13 cellular contexts compared by ENCODE assay signal in the genomic region with DNA sequence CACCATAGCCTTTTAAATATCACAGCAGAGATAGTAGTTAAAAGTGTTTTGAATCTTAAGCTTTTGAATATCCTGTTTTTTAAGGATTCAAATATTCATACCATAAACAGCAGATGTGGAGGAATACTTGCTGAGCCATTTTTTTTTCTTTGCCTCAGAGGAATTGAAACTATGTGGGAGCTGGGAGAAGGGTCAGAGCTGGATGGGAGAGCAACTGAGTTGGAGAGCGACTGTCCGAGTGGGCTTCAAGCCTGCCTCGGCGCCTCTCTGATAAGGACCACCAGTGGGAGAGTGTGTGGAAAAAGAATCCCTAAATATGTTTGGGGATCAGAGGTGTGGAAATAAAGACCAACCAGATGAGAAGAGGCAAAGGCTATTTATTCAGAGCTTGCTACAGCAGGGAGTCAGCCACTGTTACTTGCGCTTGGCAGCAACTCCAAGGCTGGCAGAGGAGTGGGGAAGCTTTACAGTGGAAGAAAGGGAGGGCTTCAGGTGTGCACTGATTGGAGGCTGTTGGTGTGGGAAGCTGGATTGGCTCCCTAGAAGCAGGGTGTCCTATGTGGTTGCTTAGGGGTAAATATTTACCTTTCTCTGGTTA. TPM values are rescaled to one million over a fixed set of nuclear protein-coding genes. Genes with fewer than 3 reads are reported as not detected.
DNase-seq lines count a peak whose midpoint lies in the region; ATAC-seq and TF ChIP-seq lines count a peak whose summit lies in the region.
"Had no signal": no experiment of that assay in that cellular context is flagged by ENCODE, and none has a peak within 500 bp of the region (broad histone marks: within the 10 kb centered on the region; RNA-seq: fewer than 3 reads in every experiment).

No MANE protein-coding gene starts in this region.

- peaks cover 9% of the 10 kb centered on the region for H3K27me3 Mint-ChIP-seq in activated CD8-positive, alpha-beta T cell treated with anti-CD3 and anti-CD28 coated beads, Interleukin-2, amount 10 ng/mL, durations not matched to agents 7 days and 5 days (ENCODE audit: low read depth)
- H3K27me3 Mint-ChIP-seq in activated CD8-positive, alpha-beta T cell treated with anti-CD3 and anti-CD28 coated beads for 36 hours, result peaks cover 3% of the 10 kb centered on the region
- peaks cover 0 to 9% (median 3%) of the 10 kb centered on the region in 5 donors for H3K27me3 Mint-ChIP-seq in naive thymus-derived CD8-positive, alpha-beta T cell

- CTCF ChIA-PET in activated CD8-positive, alpha-beta T cell treated with anti-CD3 and anti-CD28 coated beads, Interleukin-2, amount 10 ng/mL, durations not matched to agents 7 days and 5 days (lab: Charles Lee), result interaction anchor here (0.7 kb wide), 1 partner anchor 1115 kb away, joined by 3 read pairs; no protein-coding TSS in a partner anchor
- CTCF ChIA-PET in activated CD8-positive, alpha-beta T cell treated with anti-CD3 and anti-CD28 coated beads for 36 hours (lab: Charles Lee), result no interaction called here

- H3K4me2 ChIP-seq in fibroblast of lung (ENCODE audit: extremely low read depth, insufficient read depth, low read length), result no peak overlapping the region
- H3K4me2 ChIP-seq: KMS-11 had no signal

- H3K4me1 Mint-ChIP-seq in activated CD8-positive, alpha-beta T cell treated with anti-CD3 and anti-CD28 coated beads, Interleukin-2, amount 10 ng/mL, durations not matched to agents 7 days and 5 days (ENCODE audit: low read depth), result no peaks in the 10 kb centered on the region
- no peaks in the 10 kb centered on the region for H3K4me1 Mint-ChIP-seq in activated CD8-positive, alpha-beta T cell treated with anti-CD3 and anti-CD28 coated beads for 36 hours (ENCODE audit: low read depth)
- no peaks in the 10 kb centered on the region for H3K4me1 Mint-ChIP-seq in naive thymus-derived CD8-positive, alpha-beta T cell
- H3K4me1 Mint-ChIP-seq: activated naive CD8-positive, alpha-beta T cell treated with anti-CD3 and anti-CD28 coated beads, Interleukin-2, amount 50 U/mL, for 24 hours had no signal

- peak; percentile 10 for DNase-seq in activated CD8-positive, alpha-beta T cell treated with anti-CD3 and anti-CD28 coated beads, Interleukin-2, amount 10 ng/mL, durations not matched to agents 7 days and 5 days
- DNase-seq in activated CD8-positive, alpha-beta T cell treated with anti-CD3 and anti-CD28 coated beads for 36 hours, result no peak
- DNase-seq in NCI-H748 treated with DMSO at 0.1 percent for 48 hours (lab: John Stamatoyannopoulos, UW) (peak; percentile 41), fibroblast of lung (ENCODE audit: low read depth in 2 of 2) (peak; percentile 12 to 25), globus pallidus (ENCODE audit: low spot score) (no peak)
- no peak for DNase-seq in naive thymus-derived CD8-positive, alpha-beta T cell
- DNase-seq: activated naive CD8-positive, alpha-beta T cell treated with anti-CD3 and anti-CD28 coated beads, Interleukin-2, amount 50 U/mL, for 24 hours; hippocampal formation had no signal

- ATAC-seq in activated CD8-positive, alpha-beta T cell treated with anti-CD3 and anti-CD28 coated beads, Interleukin-2, amount 10 ng/mL, durations not matched to agents 7 days and 5 days, result no peak
- ATAC-seq in activated CD8-positive, alpha-beta T cell treated with anti-CD3 and anti-CD28 coated beads for 36 hours, result no peak
- no peak for ATAC-seq in HG03097 (IDR thresholded peaks at IDR 0.05; ENCODE audit: low FRiP score, unreplicated experiment)
- no peak for ATAC-seq in naive thymus-derived CD8-positive, alpha-beta T cell
- ATAC-seq: activated CD4-positive, CD25-positive, alpha-beta regulatory T cell treated with anti-CD3 and anti-CD28 coated beads, Interleukin-2, amount 50 U/mL, for 24 hours; activated naive CD8-positive, alpha-beta T cell treated with anti-CD3 and anti-CD28 coated beads, Interleukin-2, amount 50 U/mL, for 24 hours; Panc1 had no signal

- no peaks in the 10 kb centered on the region for H3K27me3 ChIP-seq in fibroblast of lung (ENCODE audit: control insufficient read depth, insufficient read depth, low read length)
- no peaks in the 10 kb centered on the region for H3K27me3 ChIP-seq in subcutaneous abdominal adipose tissue (ENCODE audit: control insufficient read depth in 5 of 5, insufficient read depth in 4 of 5, low read length in 5 of 5)

- H2AFZ ChIP-seq in fibroblast of lung (ENCODE audit: low read length), result no peak overlapping the region

- no peaks in the 10 kb centered on the region for H3K79me2 ChIP-seq in fibroblast of lung (ENCODE audit: control insufficient read depth, insufficient read depth, low read length)

- H3K4me3 ChIP-seq in fibroblast of lung (replicated peaks in 1 of 4; ENCODE audit: control extremely low read depth in 1 of 4, insufficient read depth in 1 of 4, low read depth in 3 of 4, low read length in 4 of 4) (peak overlapping the region in 1 of 4 experiments; percentile 33), subcutaneous abdominal adipose tissue (ENCODE audit: low read depth in 1 of 5, low read length in 5 of 5) (peak overlapping the region; percentile 28 to 59 (median 47))

- no peaks in the 10 kb centered on the region for H3K9me3 ChIP-seq in fibroblast of lung (ENCODE audit: control insufficient read depth, insufficient read depth, low read depth, low read length)
- no peaks in the 10 kb centered on the region for H3K9me3 ChIP-seq in subcutaneous abdominal adipose tissue (ENCODE audit: control insufficient read depth in 5 of 5, low read length in 5 of 5)

- intact Hi-C loops in activated CD8-positive, alpha-beta T cell treated with anti-CD3 and anti-CD28 coated beads for 36 hours (cut with micrococcal nuclease), result no loop called here

- H3K36me3 ChIP-seq in fibroblast of lung (ENCODE audit: control insufficient read depth, insufficient read depth, low read length), result no peaks in the 10 kb centered on the region
- H3K36me3 ChIP-seq in subcutaneous abdominal adipose tissue (ENCODE audit: control insufficient read depth in 5 of 5, insufficient read depth in 5 of 5, low read length in 5 of 5), result no peaks in the 10 kb centered on the region

- POLR2A ChIA-PET in activated CD8-positive, alpha-beta T cell treated with anti-CD3 and anti-CD28 coated beads, Interleukin-2, amount 10 ng/mL, durations not matched to agents 7 days and 5 days (lab: Charles Lee), result no interaction called here
- POLR2A ChIA-PET in activated CD8-positive, alpha-beta T cell treated with anti-CD3 and anti-CD28 coated beads for 36 hours (lab: Charles Lee), result no interaction called here
- POLR2A ChIA-PET in naive thymus-derived CD8-positive, alpha-beta T cell (lab: Charles Lee), result no interaction called here

- no peaks in the 10 kb centered on the region for H3K4me1 ChIP-seq in fibroblast of lung (ENCODE audit: control insufficient read depth, extremely low read depth, insufficient read depth, low read length)
- peaks cover 0 to 19% (median 18%) of the 10 kb centered on the region in 5 donors for H3K4me1 ChIP-seq in subcutaneous abdominal adipose tissue (ENCODE audit: control insufficient read depth in 5 of 5, insufficient read depth in 5 of 5, low read length in 5 of 5)

- H3K27ac ChIP-seq in fibroblast of lung (ENCODE audit: insufficient read depth, low read length), result no peak overlapping the region
- peak overlapping the region; percentile 8 for H3K27ac ChIP-seq in subcutaneous abdominal adipose tissue (ENCODE audit: low read depth, low read length)
- H3K27ac ChIP-seq: KMS-11 had no signal

- no peak overlapping the region for H3K9ac ChIP-seq in fibroblast of lung (ENCODE audit: insufficient read depth, low read length)
- peak overlapping the region in 1 of 5 donors; percentile 9 for H3K9ac ChIP-seq in subcutaneous abdominal adipose tissue (ENCODE audit: low read length in 5 of 5)
- H3K9ac ChIP-seq: KMS-11 had no signal

- H3K36me3 Mint-ChIP-seq in activated CD8-positive, alpha-beta T cell treated with anti-CD3 and anti-CD28 coated beads, Interleukin-2, amount 10 ng/mL, durations not matched to agents 7 days and 5 days (ENCODE audit: low read depth), result no peaks in the 10 kb centered on the region
- no peaks in the 10 kb centered on the region for H3K36me3 Mint-ChIP-seq in activated CD8-positive, alpha-beta T cell treated with anti-CD3 and anti-CD28 coated beads for 36 hours (ENCODE audit: low read depth)
- H3K36me3 Mint-ChIP-seq in naive thymus-derived CD8-positive, alpha-beta T cell, result no peaks in the 10 kb centered on the region

- no peak overlapping the region for H3K4me3 Mint-ChIP-seq in activated CD8-positive, alpha-beta T cell treated with anti-CD3 and anti-CD28 coated beads, Interleukin-2, amount 10 ng/mL, durations not matched to agents 7 days and 5 days
- no peak overlapping the region for H3K4me3 Mint-ChIP-seq in activated CD8-positive, alpha-beta T cell treated with anti-CD3 and anti-CD28 coated beads for 36 hours
- no peak overlapping the region for H3K4me3 Mint-ChIP-seq in naive thymus-derived CD8-positive, alpha-beta T cell
- H3K4me3 Mint-ChIP-seq: activated naive CD8-positive, alpha-beta T cell treated with anti-CD3 and anti-CD28 coated beads, Interleukin-2, amount 50 U/mL, for 24 hours had no signal

- no peaks in the 10 kb centered on the region for H3K9me3 Mint-ChIP-seq in activated CD8-positive, alpha-beta T cell treated with anti-CD3 and anti-CD28 coated beads, Interleukin-2, amount 10 ng/mL, durations not matched to agents 7 days and 5 days (ENCODE audit: insufficient read depth)
- H3K9me3 Mint-ChIP-seq in activated CD8-positive, alpha-beta T cell treated with anti-CD3 and anti-CD28 coated beads for 36 hours, result no peaks in the 10 kb centered on the region
- H3K9me3 Mint-ChIP-seq in naive thymus-derived CD8-positive, alpha-beta T cell, result no peaks in the 10 kb centered on the region
- H3K9me3 Mint-ChIP-seq: activated naive CD8-positive, alpha-beta T cell treated with anti-CD3 and anti-CD28 coated beads, Interleukin-2, amount 50 U/mL, for 24 hours had no signal

- TF ChIP-seq CTCF in activated CD8-positive, alpha-beta T cell treated with anti-CD3 and anti-CD28 coated beads for 36 hours (IDR thresholded peaks at IDR 0.05), result no peak
- TF ChIP-seq CTCF in fibroblast of lung (conservative IDR thresholded peaks at IDR 0.05 in 1 of 2, IDR thresholded peaks at IDR 0.05 in 1 of 2; ENCODE audit: low read depth in 1 of 2, low read length in 2 of 2), result no peak

- H4K20me1 ChIP-seq in fibroblast of lung (ENCODE audit: control insufficient read depth, extremely low read depth, insufficient read depth, low read length), result no peaks in the 10 kb centered on the region

- no peak overlapping the region for H3K27ac Mint-ChIP-seq in activated CD8-positive, alpha-beta T cell treated with anti-CD3 and anti-CD28 coated beads, Interleukin-2, amount 10 ng/mL, durations not matched to agents 7 days and 5 days
- H3K27ac Mint-ChIP-seq in activated CD8-positive, alpha-beta T cell treated with anti-CD3 and anti-CD28 coated beads for 36 hours, result no peak overlapping the region
- H3K27ac Mint-ChIP-seq in naive thymus-derived CD8-positive, alpha-beta T cell, result peak overlapping the region in 1 of 10 donors; percentile 38
- H3K27ac Mint-ChIP-seq: activated naive CD8-positive, alpha-beta T cell treated with anti-CD3 and anti-CD28 coated beads, Interleukin-2, amount 50 U/mL, for 24 hours had no signal

RNA-seq across cellular contexts. Expression of gene MCUR1, which starts 34.3 kb away (rescaled TPM):
- 10 to 100 TPM; 29.7 to 30.3 TPM for total RNA-seq in activated CD8-positive, alpha-beta T cell treated with anti-CD3 and anti-CD28 coated beads, Interleukin-2, amount 10 ng/mL, durations not matched to agents 7 days and 5 days
- total RNA-seq in activated CD8-positive, alpha-beta T cell treated with anti-CD3 and anti-CD28 coated beads for 36 hours, result 10 to 100 TPM; 34.8 to 38.0 TPM
- 6.3 and 7.4 TPM in 2 replicates for total RNA-seq in fibroblast of lung
- 11.3 and 12.4 TPM in 2 replicates for polyA plus RNA-seq in fibroblast of lung
- 12.0 and 13.1 TPM in 2 replicates for polyA plus RNA-seq in fibroblast of lung (2012)
- 1.8 and 2.7 TPM in 2 replicates for polyA minus RNA-seq in fibroblast of lung (ENCODE audit: low replicate concordance)
- total RNA-seq in naive thymus-derived CD8-positive, alpha-beta T cell, result 10 to 100 TPM in 1 of 2 experiments, 1 to 10 TPM in 1; 8.4 to 12.2 TPM
- polyA plus RNA-seq in naive thymus-derived CD8-positive, alpha-beta T cell, result 1 to 10 TPM; 5.9 to 9.7 (median 6.6) TPM

Comparison
In these comparisons a context has a peak if more than half of its experiments do, and no peak if none do; other contexts are left out.
1. DNase-seq: peak in activated CD8-positive, alpha-beta T cell treated with anti-CD3 and anti-CD28 coated beads, Interleukin-2, amount 10 ng/mL, durations not matched to agents 7 days and 5 days (single experiment), NCI-H748 treated with DMSO at 0.1 percent for 48 hours (single experiment) and fibroblast of lung (2 of 2); none in activated CD8-positive, alpha-beta T cell treated with anti-CD3 and anti-CD28 coated beads for 36 hours (single experiment), naive thymus-derived CD8-positive, alpha-beta T cell (0 of 10) and globus pallidus (single experiment).